ENCODE assay signal across 9 cellular contexts in the genomic region with DNA sequence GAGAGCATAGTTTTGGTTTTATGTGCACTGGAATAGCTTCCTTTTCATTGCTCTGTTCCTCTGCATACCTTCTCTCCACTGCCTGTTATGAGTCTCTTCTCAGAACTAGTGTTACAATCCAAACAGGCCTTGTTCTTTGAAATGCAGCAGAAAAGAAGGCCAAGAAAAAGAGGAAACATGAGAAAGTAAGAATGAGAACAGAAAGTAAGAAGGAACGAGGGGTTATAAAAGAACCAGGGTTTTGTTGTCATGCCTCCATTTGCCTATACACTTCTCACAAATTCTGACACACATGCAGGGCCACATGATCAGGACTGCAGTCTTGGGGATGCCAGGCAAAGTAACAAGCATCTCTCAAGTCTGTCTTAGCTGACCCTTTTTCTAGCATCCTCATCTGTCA.
DNase-seq lines count a peak whose midpoint lies in the region; ATAC-seq lines count a peak whose summit lies in the region.
"Had no signal": no experiment of that assay in that cellular context is flagged by ENCODE, and none has a peak within 500 bp of the region (broad histone marks: within the 10 kb centered on the region; RNA-seq: fewer than 3 reads in every experiment).

No MANE protein-coding gene starts in this region.

- ATAC-seq in GM19023 (IDR thresholded peaks at IDR 0.05; ENCODE audit: unreplicated experiment) (peak; percentile 82), HG02678 (IDR thresholded peaks at IDR 0.05; ENCODE audit: unreplicated experiment) (peak; percentile 71), left cardiac atrium (no peak)

- intact Hi-C loops in left cardiac atrium (cut with DNase I): no loop called here

- DNase-seq in NOMO-1 treated with DMSO at 0.1 percent for 48 hours (lab: John Stamatoyannopoulos, UW; ENCODE audit: unreplicated experiment): peak; percentile 82
- DNase-seq in putamen (ENCODE audit: low spot score): peak; percentile 7
- no peak for DNase-seq in left cardiac atrium
- no peak for DNase-seq in NCI-H748 treated with DMSO at 0.1 percent for 48 hours (lab: John Stamatoyannopoulos, UW)
- no peak for DNase-seq in dermis blood vessel endothelial cell
- DNase-seq in NCI-H2029 (lab: John Stamatoyannopoulos, UW): no peak
- DNase-seq: activated CD4-positive, alpha-beta T cell treated with anti-CD3 and anti-CD28 coated beads, Interleukin-2, amount 50 U/mL, for 48 hours had no signal

Comparison
In these comparisons a context has a peak if more than half of its experiments do, and no peak if none do; other contexts are left out.
1. ATAC-seq: peak in GM19023 (single experiment) and HG02678 (single experiment); none in left cardiac atrium (0 of 2).
2. DNase-seq: peak in NOMO-1 treated with DMSO at 0.1 percent for 48 hours (single experiment) and putamen (single experiment); none in left cardiac atrium (single experiment), NCI-H748 treated with DMSO at 0.1 percent for 48 hours (single experiment), dermis blood vessel endothelial cell (single experiment) and NCI-H2029 (single experiment).